In the genomic region with DNA sequence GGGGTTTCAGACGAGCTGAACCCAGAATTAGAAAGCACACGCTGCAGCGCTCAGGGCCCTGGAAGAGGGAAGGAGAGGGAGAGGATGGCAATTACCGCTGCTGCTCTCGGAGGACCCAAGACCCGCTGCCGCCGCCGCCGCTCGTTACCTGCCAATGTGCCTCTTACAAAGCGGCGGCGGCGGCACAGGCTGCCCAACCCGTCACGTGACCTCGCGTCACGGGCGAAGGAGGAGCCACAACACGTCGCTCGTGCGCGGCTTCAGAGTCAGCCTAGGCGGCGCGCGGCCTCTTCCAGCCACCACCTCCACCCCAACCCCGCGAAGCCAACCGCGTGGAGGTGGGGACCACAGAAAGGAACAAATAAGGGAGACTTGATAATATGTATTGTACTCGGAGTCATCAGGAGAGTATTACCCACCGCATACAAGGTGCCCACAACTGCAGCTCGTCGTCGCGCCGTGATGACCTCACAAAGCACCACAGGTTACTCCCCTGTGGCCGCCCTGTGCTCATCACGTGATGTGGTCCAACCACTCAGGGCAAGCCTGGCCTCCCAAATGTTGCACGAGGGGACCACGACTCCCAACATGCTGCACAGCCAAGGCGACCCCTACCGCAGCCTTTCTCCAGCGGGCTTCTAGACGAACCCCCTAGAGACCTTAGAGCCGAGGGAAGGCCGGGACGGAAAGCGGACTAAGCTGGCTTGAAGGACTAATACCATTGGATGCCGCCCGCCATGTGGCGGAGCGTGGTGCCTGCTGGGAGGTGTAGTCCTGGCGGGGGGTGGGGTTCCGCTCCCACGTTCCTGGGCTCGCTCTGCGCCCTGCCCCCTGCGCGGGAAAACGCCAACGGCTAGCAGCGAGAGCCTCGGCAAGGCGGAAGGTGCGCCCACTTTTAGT, we compare ENCODE assay signal across 1 cellular context.
A peak's percentile ranks its signal among the peaks of the same experiment; 100 is the strongest.
TF ChIP-seq lines count a peak whose summit lies in the region.

A gene with protein sequence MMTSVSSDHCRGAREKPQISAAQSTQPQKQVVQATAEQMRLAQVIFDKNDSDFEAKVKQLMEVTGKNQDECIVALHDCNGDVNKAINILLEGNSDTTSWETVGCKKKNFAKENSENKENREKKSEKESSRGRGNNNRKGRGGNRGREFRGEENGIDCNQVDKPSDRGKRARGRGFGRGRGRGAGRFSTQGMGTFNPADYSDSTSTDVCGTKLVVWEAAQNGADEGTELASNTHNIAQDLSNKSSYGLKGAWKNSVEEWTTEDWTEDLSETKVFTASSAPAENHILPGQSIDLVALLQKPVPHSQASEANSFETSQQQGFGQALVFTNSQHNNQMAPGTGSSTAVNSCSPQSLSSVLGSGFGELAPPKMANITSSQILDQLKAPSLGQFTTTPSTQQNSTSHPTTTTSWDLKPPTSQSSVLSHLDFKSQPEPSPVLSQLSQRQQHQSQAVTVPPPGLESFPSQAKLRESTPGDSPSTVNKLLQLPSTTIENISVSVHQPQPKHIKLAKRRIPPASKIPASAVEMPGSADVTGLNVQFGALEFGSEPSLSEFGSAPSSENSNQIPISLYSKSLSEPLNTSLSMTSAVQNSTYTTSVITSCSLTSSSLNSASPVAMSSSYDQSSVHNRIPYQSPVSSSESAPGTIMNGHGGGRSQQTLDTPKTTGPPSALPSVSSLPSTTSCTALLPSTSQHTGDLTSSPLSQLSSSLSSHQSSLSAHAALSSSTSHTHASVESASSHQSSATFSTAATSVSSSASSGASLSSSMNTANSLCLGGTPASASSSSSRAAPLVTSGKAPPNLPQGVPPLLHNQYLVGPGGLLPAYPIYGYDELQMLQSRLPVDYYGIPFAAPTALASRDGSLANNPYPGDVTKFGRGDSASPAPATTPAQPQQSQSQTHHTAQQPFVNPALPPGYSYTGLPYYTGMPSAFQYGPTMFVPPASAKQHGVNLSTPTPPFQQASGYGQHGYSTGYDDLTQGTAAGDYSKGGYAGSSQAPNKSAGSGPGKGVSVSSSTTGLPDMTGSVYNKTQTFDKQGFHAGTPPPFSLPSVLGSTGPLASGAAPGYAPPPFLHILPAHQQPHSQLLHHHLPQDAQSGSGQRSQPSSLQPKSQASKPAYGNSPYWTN (minus strand): TSS at position 158 of the 900 bp plus-strand sequence. CDS start 31,739 bp downstream, outside the sequence.

TF ChIP-seq in K562, 482 proteins besides CTCF, POLR2A, EP300 and RAD21 (continued from another document and continues in another):
- TF ChIP-seq, protein P1, sequence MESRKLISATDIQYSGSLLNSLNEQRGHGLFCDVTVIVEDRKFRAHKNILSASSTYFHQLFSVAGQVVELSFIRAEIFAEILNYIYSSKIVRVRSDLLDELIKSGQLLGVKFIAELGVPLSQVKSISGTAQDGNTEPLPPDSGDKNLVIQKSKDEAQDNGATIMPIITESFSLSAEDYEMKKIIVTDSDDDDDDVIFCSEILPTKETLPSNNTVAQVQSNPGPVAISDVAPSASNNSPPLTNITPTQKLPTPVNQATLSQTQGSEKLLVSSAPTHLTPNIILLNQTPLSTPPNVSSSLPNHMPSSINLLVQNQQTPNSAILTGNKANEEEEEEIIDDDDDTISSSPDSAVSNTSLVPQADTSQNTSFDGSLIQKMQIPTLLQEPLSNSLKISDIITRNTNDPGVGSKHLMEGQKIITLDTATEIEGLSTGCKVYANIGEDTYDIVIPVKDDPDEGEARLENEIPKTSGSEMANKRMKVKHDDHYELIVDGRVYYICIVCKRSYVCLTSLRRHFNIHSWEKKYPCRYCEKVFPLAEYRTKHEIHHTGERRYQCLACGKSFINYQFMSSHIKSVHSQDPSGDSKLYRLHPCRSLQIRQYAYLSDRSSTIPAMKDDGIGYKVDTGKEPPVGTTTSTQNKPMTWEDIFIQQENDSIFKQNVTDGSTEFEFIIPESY (CRISPR knock-in tag; IDR thresholded peaks at IDR 0.05) = no peak
- TF ChIP-seq, protein P2, sequence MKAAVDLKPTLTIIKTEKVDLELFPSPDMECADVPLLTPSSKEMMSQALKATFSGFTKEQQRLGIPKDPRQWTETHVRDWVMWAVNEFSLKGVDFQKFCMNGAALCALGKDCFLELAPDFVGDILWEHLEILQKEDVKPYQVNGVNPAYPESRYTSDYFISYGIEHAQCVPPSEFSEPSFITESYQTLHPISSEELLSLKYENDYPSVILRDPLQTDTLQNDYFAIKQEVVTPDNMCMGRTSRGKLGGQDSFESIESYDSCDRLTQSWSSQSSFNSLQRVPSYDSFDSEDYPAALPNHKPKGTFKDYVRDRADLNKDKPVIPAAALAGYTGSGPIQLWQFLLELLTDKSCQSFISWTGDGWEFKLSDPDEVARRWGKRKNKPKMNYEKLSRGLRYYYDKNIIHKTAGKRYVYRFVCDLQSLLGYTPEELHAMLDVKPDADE (conservative IDR thresholded peaks at IDR 0.05; ENCODE audit: control insufficient read depth, low read depth, low read length) = peak; percentile 73; the same call in 1 of the 2 replicates
- TF ChIP-seq, protein P3, sequence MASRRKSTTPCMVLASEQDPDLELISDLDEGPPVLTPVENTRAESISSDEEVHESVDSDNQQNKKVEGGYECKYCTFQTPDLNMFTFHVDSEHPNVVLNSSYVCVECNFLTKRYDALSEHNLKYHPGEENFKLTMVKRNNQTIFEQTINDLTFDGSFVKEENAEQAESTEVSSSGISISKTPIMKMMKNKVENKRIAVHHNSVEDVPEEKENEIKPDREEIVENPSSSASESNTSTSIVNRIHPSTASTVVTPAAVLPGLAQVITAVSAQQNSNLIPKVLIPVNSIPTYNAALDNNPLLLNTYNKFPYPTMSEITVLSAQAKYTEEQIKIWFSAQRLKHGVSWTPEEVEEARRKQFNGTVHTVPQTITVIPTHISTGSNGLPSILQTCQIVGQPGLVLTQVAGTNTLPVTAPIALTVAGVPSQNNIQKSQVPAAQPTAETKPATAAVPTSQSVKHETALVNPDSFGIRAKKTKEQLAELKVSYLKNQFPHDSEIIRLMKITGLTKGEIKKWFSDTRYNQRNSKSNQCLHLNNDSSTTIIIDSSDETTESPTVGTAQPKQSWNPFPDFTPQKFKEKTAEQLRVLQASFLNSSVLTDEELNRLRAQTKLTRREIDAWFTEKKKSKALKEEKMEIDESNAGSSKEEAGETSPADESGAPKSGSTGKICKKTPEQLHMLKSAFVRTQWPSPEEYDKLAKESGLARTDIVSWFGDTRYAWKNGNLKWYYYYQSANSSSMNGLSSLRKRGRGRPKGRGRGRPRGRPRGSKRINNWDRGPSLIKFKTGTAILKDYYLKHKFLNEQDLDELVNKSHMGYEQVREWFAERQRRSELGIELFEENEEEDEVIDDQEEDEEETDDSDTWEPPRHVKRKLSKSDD (conservative IDR thresholded peaks at IDR 0.05; ENCODE audit: low read length) = no peak
- TF ChIP-seq ZNF384 (IDR thresholded peaks at IDR 0.05; ENCODE audit: low read depth, low read length) (0 out of 2 replicates have a peak, but pooled peaks have one; percentile 5), CREM (IDR thresholded peaks at IDR 0.05; ENCODE audit: low read depth) (peak; percentile 98), SMAD4 (CRISPR knock-in tag; conservative IDR thresholded peaks at IDR 0.05) (peak; percentile 46)
- TF ChIP-seq, protein P4, sequence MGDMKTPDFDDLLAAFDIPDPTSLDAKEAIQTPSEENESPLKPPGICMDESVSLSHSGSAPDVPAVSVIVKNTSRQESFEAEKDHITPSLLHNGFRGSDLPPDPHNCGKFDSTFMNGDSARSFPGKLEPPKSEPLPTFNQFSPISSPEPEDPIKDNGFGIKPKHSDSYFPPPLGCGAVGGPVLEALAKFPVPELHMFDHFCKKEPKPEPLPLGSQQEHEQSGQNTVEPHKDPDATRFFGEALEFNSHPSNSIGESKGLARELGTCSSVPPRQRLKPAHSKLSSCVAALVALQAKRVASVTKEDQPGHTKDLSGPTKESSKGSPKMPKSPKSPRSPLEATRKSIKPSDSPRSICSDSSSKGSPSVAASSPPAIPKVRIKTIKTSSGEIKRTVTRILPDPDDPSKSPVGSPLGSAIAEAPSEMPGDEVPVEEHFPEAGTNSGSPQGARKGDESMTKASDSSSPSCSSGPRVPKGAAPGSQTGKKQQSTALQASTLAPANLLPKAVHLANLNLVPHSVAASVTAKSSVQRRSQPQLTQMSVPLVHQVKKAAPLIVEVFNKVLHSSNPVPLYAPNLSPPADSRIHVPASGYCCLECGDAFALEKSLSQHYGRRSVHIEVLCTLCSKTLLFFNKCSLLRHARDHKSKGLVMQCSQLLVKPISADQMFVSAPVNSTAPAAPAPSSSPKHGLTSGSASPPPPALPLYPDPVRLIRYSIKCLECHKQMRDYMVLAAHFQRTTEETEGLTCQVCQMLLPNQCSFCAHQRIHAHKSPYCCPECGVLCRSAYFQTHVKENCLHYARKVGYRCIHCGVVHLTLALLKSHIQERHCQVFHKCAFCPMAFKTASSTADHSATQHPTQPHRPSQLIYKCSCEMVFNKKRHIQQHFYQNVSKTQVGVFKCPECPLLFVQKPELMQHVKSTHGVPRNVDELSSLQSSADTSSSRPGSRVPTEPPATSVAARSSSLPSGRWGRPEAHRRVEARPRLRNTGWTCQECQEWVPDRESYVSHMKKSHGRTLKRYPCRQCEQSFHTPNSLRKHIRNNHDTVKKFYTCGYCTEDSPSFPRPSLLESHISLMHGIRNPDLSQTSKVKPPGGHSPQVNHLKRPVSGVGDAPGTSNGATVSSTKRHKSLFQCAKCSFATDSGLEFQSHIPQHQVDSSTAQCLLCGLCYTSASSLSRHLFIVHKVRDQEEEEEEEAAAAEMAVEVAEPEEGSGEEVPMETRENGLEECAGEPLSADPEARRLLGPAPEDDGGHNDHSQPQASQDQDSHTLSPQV (IDR thresholded peaks at IDR 0.05) = no peak
- TF ChIP-seq, protein P5, sequence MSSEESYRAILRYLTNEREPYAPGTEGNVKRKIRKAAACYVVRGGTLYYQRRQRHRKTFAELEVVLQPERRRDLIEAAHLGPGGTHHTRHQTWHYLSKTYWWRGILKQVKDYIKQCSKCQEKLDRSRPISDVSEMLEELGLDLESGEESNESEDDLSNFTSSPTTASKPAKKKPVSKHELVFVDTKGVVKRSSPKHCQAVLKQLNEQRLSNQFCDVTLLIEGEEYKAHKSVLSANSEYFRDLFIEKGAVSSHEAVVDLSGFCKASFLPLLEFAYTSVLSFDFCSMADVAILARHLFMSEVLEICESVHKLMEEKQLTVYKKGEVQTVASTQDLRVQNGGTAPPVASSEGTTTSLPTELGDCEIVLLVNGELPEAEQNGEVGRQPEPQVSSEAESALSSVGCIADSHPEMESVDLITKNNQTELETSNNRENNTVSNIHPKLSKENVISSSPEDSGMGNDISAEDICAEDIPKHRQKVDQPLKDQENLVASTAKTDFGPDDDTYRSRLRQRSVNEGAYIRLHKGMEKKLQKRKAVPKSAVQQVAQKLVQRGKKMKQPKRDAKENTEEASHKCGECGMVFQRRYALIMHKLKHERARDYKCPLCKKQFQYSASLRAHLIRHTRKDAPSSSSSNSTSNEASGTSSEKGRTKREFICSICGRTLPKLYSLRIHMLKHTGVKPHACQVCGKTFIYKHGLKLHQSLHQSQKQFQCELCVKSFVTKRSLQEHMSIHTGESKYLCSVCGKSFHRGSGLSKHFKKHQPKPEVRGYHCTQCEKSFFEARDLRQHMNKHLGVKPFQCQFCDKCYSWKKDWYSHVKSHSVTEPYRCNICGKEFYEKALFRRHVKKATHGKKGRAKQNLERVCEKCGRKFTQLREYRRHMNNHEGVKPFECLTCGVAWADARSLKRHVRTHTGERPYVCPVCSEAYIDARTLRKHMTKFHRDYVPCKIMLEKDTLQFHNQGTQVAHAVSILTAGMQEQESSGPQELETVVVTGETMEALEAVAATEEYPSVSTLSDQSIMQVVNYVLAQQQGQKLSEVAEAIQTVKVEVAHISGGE (CRISPR knock-in tag; IDR thresholded peaks at IDR 0.05) = peak in 1 of 3 experiments; percentile 11; a peak in 1 of 6 replicates
- TF ChIP-seq, protein P6, sequence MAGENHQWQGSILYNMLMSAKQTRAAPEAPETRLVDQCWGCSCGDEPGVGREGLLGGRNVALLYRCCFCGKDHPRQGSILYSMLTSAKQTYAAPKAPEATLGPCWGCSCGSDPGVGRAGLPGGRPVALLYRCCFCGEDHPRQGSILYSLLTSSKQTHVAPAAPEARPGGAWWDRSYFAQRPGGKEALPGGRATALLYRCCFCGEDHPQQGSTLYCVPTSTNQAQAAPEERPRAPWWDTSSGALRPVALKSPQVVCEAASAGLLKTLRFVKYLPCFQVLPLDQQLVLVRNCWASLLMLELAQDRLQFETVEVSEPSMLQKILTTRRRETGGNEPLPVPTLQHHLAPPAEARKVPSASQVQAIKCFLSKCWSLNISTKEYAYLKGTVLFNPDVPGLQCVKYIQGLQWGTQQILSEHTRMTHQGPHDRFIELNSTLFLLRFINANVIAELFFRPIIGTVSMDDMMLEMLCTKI (IDR thresholded peaks at IDR 0.05; ENCODE audit: partially characterized antibody) = no peak
